ENCODE assay signal across 8 cellular contexts in genomic region chr1:38992450-38993111, GRCh38. TPM values are rescaled to one million over a fixed set of nuclear protein-coding genes. Genes with fewer than 3 reads are reported as not detected.
DNase-seq lines count a peak whose midpoint lies in the region; ATAC-seq, FAIRE-seq and TF ChIP-seq lines count a peak whose summit lies in the region.

No MANE protein-coding gene starts in this region.

- BruUV-seq in A673 (replicated peaks; lab: Mats Ljungman, UMichigan) = TSS peak; percentile 54
- BruUV-seq in K562 (replicated peaks; lab: Mats Ljungman, UMichigan) = no TSS peak

- TF ChIP-seq CTCF in A673 (conservative IDR thresholded peaks at IDR 0.05; ENCODE audit: low read depth, low read length) (no peak), HFF-Myc (IDR thresholded peaks at IDR 0.05; ENCODE audit: low read depth, low read length, missing control alignments) (no peak), K562 (IDR thresholded peaks at IDR 0.05 in 2 of 3, conservative IDR thresholded peaks at IDR 0.05 in 1 of 3; ENCODE audit: insufficient read depth in 2 of 3, low read depth in 1 of 3, low read length in 3 of 3) (no peak), mucosa of descending colon (IDR thresholded peaks at IDR 0.05) (no peak)

- WGBS in K562 (ENCODE audit: insufficient coverage, low coverage, missing lambda C conversion rate) = 17% methylated on average over 9 of the region's 9 CpGs

- H4K20me1 ChIP-seq in K562 (replicated peaks; ENCODE audit: control insufficient read depth, insufficient read depth, low read length) = peaks cover 13% of the 10 kb centered on the region

- peaks cover 6% of the 10 kb centered on the region for H3K9me1 ChIP-seq in K562 (ENCODE audit: control insufficient read depth, insufficient read depth, low read length)

- in situ Hi-C loops in K562 (cut with MboI) = no loop called here

- H3K27me3 ChIP-seq in A673 (replicated peaks; ENCODE audit: insufficient read depth, low read depth, low read length, poor library complexity) (no peaks in the 10 kb centered on the region), K562 (ENCODE audit: control insufficient read depth in 2 of 2, insufficient read depth in 2 of 2, low read length in 2 of 2) (no peaks in the 10 kb centered on the region)

- H3K4me3 ChIP-seq in A673 (ENCODE audit: low read depth, low read length, poor library complexity, severe bottlenecking) (peak overlapping the region; percentile 99), HFF-Myc (replicated peaks; ENCODE audit: low read depth, low read length) (peak overlapping the region; percentile 57), K562 (peak overlapping the region; percentile 99), mucosa of descending colon (peak overlapping the region; percentile 99)

- peaks cover 27% of the 10 kb centered on the region for H3K36me3 ChIP-seq in A673 (ENCODE audit: insufficient read depth, low read length, poor library complexity, severe bottlenecking)
- H3K36me3 ChIP-seq in K562 (ENCODE audit: control insufficient read depth, insufficient read depth, low read length) = peaks cover 51% of the 10 kb centered on the region
- peaks cover under 1% of the 10 kb centered on the region for H3K36me3 ChIP-seq in mucosa of descending colon (ENCODE audit: low read depth)

- H2AFZ ChIP-seq in K562 (ENCODE audit: low read depth, low read length) = no peak overlapping the region

- H3K9me3 ChIP-seq in A673 (ENCODE audit: low read depth, low read length, poor library complexity, severe bottlenecking) = no peaks in the 10 kb centered on the region
- H3K9me3 ChIP-seq in K562 (replicated peaks; ENCODE audit: control insufficient read depth, insufficient read depth, low read depth, low read length) = no peaks in the 10 kb centered on the region
- H3K9me3 ChIP-seq in mucosa of descending colon = no peaks in the 10 kb centered on the region

- no peak for FAIRE-seq in K562 (lab: Jason Lieb, UNC)

- POLR2A ChIA-PET in A673 (lab: Charles Lee; ENCODE audit: low non-redundant PET) (no interaction called here), K562 (lab: Yijun Ruan, JAX) (interaction anchor here (0.7 kb wide), 1 partner anchor 10 kb away, joined by 3 read pairs; no protein-coding TSS in a partner anchor)

- no peak for DNase-seq in A673 (ENCODE audit: low spot score)
- DNase-seq in HFF-Myc (ENCODE audit: extremely low read depth, low read depth) = no peak
- peak in 1 of 4 experiments; percentile 7 for DNase-seq in K562 (ENCODE audit: extremely low read depth in 1 of 4, low spot score in 3 of 4)
- DNase-seq in mucosa of descending colon = no peak
- DNase-seq in DMS 273 treated with DMSO at 0.1 percent for 48 hours (lab: John Stamatoyannopoulos, UW) = no peak
- DNase-seq in HPDE6-E6E7 (ENCODE audit: extremely low spot score) = no peak
- DNase-seq in cerebellar nuclear complex (lab: John Stamatoyannopoulos, UW) = no peak
- DNase-seq in caudate nucleus (lab: John Stamatoyannopoulos, UW) = no peak

- H3K9ac ChIP-seq in K562 (ENCODE audit: insufficient read depth in 1 of 2, low read depth in 2 of 2, low read length in 2 of 2) = peak overlapping the region; percentile 86 to 97

- TF ChIP-seq RAD21 in K562 (CRISPR knock-in tag; conservative IDR thresholded peaks at IDR 0.05 in 1 of 2, IDR thresholded peaks at IDR 0.05 in 1 of 2) = no peak

- H3K27ac ChIP-seq in A673 (ENCODE audit: low read depth, low read length, poor library complexity, severe bottlenecking) (peak overlapping the region; percentile 98), K562 (ENCODE audit: extremely low read depth, low read depth, low read length) (peak overlapping the region; percentile 90), caudate nucleus (ENCODE audit: low read depth, low read length) (no peak overlapping the region)

- H3K79me2 ChIP-seq in K562 (ENCODE audit: control insufficient read depth, insufficient read depth, low read length) = peaks cover 68% of the 10 kb centered on the region

- H3K4me1 ChIP-seq in A673 (ENCODE audit: insufficient read depth, low read length, poor library complexity, severe bottlenecking) (peaks cover 20% of the 10 kb centered on the region), K562 (replicated peaks in 1 of 2; ENCODE audit: control insufficient read depth in 2 of 2, insufficient read depth in 2 of 2, low read length in 2 of 2) (peaks cover 0 to 17% of the 10 kb centered on the region in 2 experiments; a peak in 3 of 5 replicates), mucosa of descending colon (ENCODE audit: low read depth) (peaks cover 19% of the 10 kb centered on the region)

- TF ChIP-seq EP300 in K562 (IDR thresholded peaks at IDR 0.05; ENCODE audit: low read length) = no peak

- intact Hi-C loops in A673 (cut with micrococcal nuclease; ENCODE audit: unreplicated experiment) (loop anchor here (5.0 kb wide), 1 partner anchor 120 kb away; the partner anchor contains the start of gene MYCBP), K562 (cut with micrococcal nuclease) (no loop called here), mucosa of descending colon (cut with DNase I, micrococcal nuclease) (no loop called here)

- no peak for TF ChIP-seq POLR2A in K562 (conservative IDR thresholded peaks at IDR 0.05)

- ATAC-seq in K562 = no peak
- no peak for ATAC-seq in mucosa of descending colon

- peak overlapping the region; percentile 90 for H3K4me2 ChIP-seq in K562 (ENCODE audit: insufficient read depth, low read length)

- CTCF ChIA-PET in A673 (lab: Charles Lee) = no interaction called here
- CTCF ChIA-PET in K562 (lab: Yijun Ruan, JAX; ENCODE audit: low intra/inter-chr PET ratio) = no interaction called here

TF ChIP-seq in K562, 482 proteins besides CTCF, POLR2A, EP300 and RAD21 (continues in another document):
- peak; percentile 63; the same call in 1 of the 2 replicates for TF ChIP-seq KAT7 (CRISPR knock-in tag; IDR thresholded peaks at IDR 0.05; ENCODE audit: borderline replicate concordance)

RNA-seq across cellular contexts. Expression of gene AKIRIN1, which starts 1.5 kb away (rescaled TPM):
- total RNA-seq in A673 (2021) = 76.3 and 87.0 TPM in 2 replicates
- total RNA-seq in K562 (2011; cell fraction: chromatin; rRNA removed; ENCODE audit: low replicate concordance) = 26.5 and 51.2 TPM in 2 replicates
- 19.3 and 20.1 TPM in 2 replicates for total RNA-seq in K562 (2011; cell fraction: nucleolus; rRNA removed)
- 46.7 and 64.7 TPM in 2 replicates for total RNA-seq in K562 (2011; cell fraction: nucleoplasm; rRNA removed)
- 68.9 and 72.4 TPM in 2 replicates for total RNA-seq in K562 (2014; rRNA removed)
- 81.7 and 86.5 TPM in 2 replicates for total RNA-seq in K562 (2014; rRNA removed; fragmentation: Illumina TruSeq; extraction: Trizol)
- 76.2 and 83.4 TPM in 2 replicates for total RNA-seq in K562 (2015; rRNA removed; fragmentation: Illumina TruSeq; extraction: Trizol)
- total RNA-seq in K562 (2021) = 86.0 and 87.8 TPM in 2 replicates
- polyA plus RNA-seq in K562 (2011; rRNA removed) = 95.0 and 139 TPM in 2 replicates
- polyA plus RNA-seq in K562 (2011; cell fraction: cytosol; rRNA removed) = 53.8 and 59.9 TPM in 2 replicates
- polyA plus RNA-seq in K562 (2011; cell fraction: nucleus; rRNA removed) = 18.7 and 19.1 TPM in 2 replicates
- 69.5 and 81.6 TPM in 2 replicates for polyA plus RNA-seq in K562 (2012)
- polyA plus RNA-seq in K562 (2014; fragmentation: Illumina TruSeq; extraction: Trizol) = 91.4 and 103 TPM in 2 replicates
- 10 to 100 TPM; 11.5 to 17.6 TPM for polyA plus RNA-seq in K562 (2014; fragmentation: Nextera tagmentation; extraction: Ambion mirVana)
- 85.1 and 87.2 TPM in 2 replicates for polyA plus RNA-seq in K562 (2014; rRNA removed)
- polyA minus RNA-seq in K562 (2011; rRNA and poly(A)+ RNA removed) = 81.6 and 94.1 TPM in 2 replicates
- 33.5 and 47.6 TPM in 2 replicates for polyA minus RNA-seq in K562 (2011; cell fraction: cytosol; rRNA and poly(A)+ RNA removed)
- polyA minus RNA-seq in K562 (2011; cell fraction: nucleus; rRNA and poly(A)+ RNA removed) = 10.1 and 12.8 TPM in 2 replicates
- total RNA-seq in mucosa of descending colon = 10 to 100 TPM; 47.7 to 60.4 (median 54.5) TPM

RNA-seq across cellular contexts. Expression of gene NDUFS5, which starts 33.6 kb away (rescaled TPM):
- total RNA-seq in A673 (2021) (279 and 284 TPM in 2 replicates), K562 (2014; rRNA removed) (1,178 and 1,281 TPM in 2 replicates), K562 (2014; rRNA removed; fragmentation: Illumina TruSeq; extraction: Trizol) (1,116 and 1,227 TPM in 2 replicates), K562 (2015; rRNA removed; fragmentation: Illumina TruSeq; extraction: Trizol) (976 and 1,027 TPM in 2 replicates), K562 (2021) (499 and 523 TPM in 2 replicates), mucosa of descending colon (100 to 1,000 TPM; 167 to 224 (median 183) TPM)
- 66.1 and 87.1 TPM in 2 replicates for total RNA-seq in K562 (2011; cell fraction: chromatin; rRNA removed; ENCODE audit: low replicate concordance)
- total RNA-seq in K562 (2011; cell fraction: nucleolus; rRNA removed) = 111 and 135 TPM in 2 replicates
- 140 and 150 TPM in 2 replicates for total RNA-seq in K562 (2011; cell fraction: nucleoplasm; rRNA removed)
- polyA plus RNA-seq in K562 (2011; rRNA removed) (839 and 1,074 TPM in 2 replicates), K562 (2014; fragmentation: Illumina TruSeq; extraction: Trizol) (1,614 and 1,625 TPM in 2 replicates), K562 (2014; fragmentation: Nextera tagmentation; extraction: Ambion mirVana) (1,000 to 10,000 TPM; 2,515 to 2,737 TPM), K562 (2014; rRNA removed) (1,487 and 1,540 TPM in 2 replicates)
- polyA plus RNA-seq in K562 (2011; cell fraction: cytosol; rRNA removed) = 254 and 811 TPM in 2 replicates
- 160 and 368 TPM in 2 replicates for polyA plus RNA-seq in K562 (2011; cell fraction: nucleus; rRNA removed)
- 421 and 1,566 TPM in 2 replicates for polyA plus RNA-seq in K562 (2012)
- polyA minus RNA-seq in K562 (2011; rRNA and poly(A)+ RNA removed) = 775 and 778 TPM in 2 replicates
- polyA minus RNA-seq in K562 (2011; cell fraction: cytosol; rRNA and poly(A)+ RNA removed) = 126 and 154 TPM in 2 replicates
- polyA minus RNA-seq in K562 (2011; cell fraction: nucleus; rRNA and poly(A)+ RNA removed) = 43.4 and 90.9 TPM in 2 replicates

RNA-seq across cellular contexts. Expression of gene RHBDL2, which starts 51.0 kb away (rescaled TPM):
- not detected in 2 replicates for total RNA-seq in A673 (2021)
- not detected in 2 replicates for total RNA-seq in K562 (2011; cell fraction: chromatin; rRNA removed; ENCODE audit: low replicate concordance)
- not detected in 2 replicates for total RNA-seq in K562 (2011; cell fraction: nucleolus; rRNA removed)
- not detected in 2 replicates for total RNA-seq in K562 (2011; cell fraction: nucleoplasm; rRNA removed)
- not detected in 2 replicates for total RNA-seq in K562 (2014; rRNA removed)
- total RNA-seq in K562 (2014; rRNA removed; fragmentation: Illumina TruSeq; extraction: Trizol) = not detected in 2 replicates
- total RNA-seq in K562 (2015; rRNA removed; fragmentation: Illumina TruSeq; extraction: Trizol) = not detected in 2 replicates
- not detected in 2 replicates for total RNA-seq in K562 (2021)
- not detected in 2 replicates for polyA plus RNA-seq in K562 (2011; rRNA removed)
- polyA plus RNA-seq in K562 (2011; cell fraction: cytosol; rRNA removed) = not detected in 2 replicates
- polyA plus RNA-seq in K562 (2011; cell fraction: nucleus; rRNA removed) = not detected in 2 replicates
- 0.07 and 0.28 TPM in 2 replicates for polyA plus RNA-seq in K562 (2012)
- not detected in 2 replicates for polyA plus RNA-seq in K562 (2014; fragmentation: Illumina TruSeq; extraction: Trizol)
- not detected for polyA plus RNA-seq in K562 (2014; fragmentation: Nextera tagmentation; extraction: Ambion mirVana)
- polyA plus RNA-seq in K562 (2014; rRNA removed) = not detected in 2 replicates
- polyA minus RNA-seq in K562 (2011; rRNA and poly(A)+ RNA removed) = not detected in 2 replicates
- not detected in 2 replicates for polyA minus RNA-seq in K562 (2011; cell fraction: cytosol; rRNA and poly(A)+ RNA removed)
- polyA minus RNA-seq in K562 (2011; cell fraction: nucleus; rRNA and poly(A)+ RNA removed) = not detected in 2 replicates
- 10 to 100 TPM; 16.6 to 50.5 (median 23.7) TPM for total RNA-seq in mucosa of descending colon

Comparison
In these comparisons a context has a peak if more than half of its experiments do, and no peak if none do; other contexts are left out.
1. RNA of gene RHBDL2, which starts 51.0 kb away (total RNA-seq): 16.6 to 50.5 TPM in mucosa of descending colon; not detected in K562 and not detected in A673; every median in the first group is over 10 times any median in the second.
2. Peak in every context shown above with its lines, with median percentiles within 50 percentile points of each other: H3K4me3 ChIP-seq.